2 cellular contexts compared by ENCODE assay signal in the genomic region with DNA sequence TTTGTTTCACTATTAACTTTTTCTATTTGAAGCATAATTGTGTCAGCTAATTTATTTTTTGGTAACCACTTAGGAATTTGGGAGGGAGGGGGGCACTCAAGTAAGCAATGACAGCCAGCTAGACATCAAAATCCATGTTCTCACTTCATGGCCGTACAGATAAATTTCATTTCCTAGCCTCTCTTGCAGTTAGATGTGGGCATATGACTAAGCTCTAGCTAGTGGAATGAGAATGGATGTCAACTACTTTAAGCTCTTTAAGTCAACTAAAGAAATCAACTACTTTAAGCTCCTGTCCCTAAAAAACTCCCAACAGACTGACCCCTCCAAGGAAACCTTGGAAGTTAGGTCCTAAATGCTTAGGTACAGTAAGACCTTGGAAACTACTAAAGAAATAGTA.
TF ChIP-seq lines count a peak whose summit lies in the region.

No MANE protein-coding gene starts in this region.

TF ChIP-seq in IMR-90, 13 proteins besides CTCF, POLR2A, EP300 and RAD21:
- TF ChIP-seq MAFK (IDR thresholded peaks at IDR 0.05; ENCODE audit: low read depth, low read length) (no peak), RCOR1 (IDR thresholded peaks at IDR 0.05; ENCODE audit: insufficient replicate concordance, low read length) (no peak)

TF ChIP-seq in HEK293T, 16 proteins besides CTCF, POLR2A, EP300 and RAD21:
- TF ChIP-seq ELF4 (IDR thresholded peaks at IDR 0.05) (no peak), FOXM1 (IDR thresholded peaks at IDR 0.05; ENCODE audit: borderline replicate concordance) (no peak), ZNF384 (IDR thresholded peaks at IDR 0.05) (no peak), SP1 (IDR thresholded peaks at IDR 0.05) (no peak)
